8 cellular contexts compared by ENCODE assay signal in genomic region chr1:39080269-39080826, GRCh38. TPM values are rescaled to one million over a fixed set of nuclear protein-coding genes. Genes with fewer than 3 reads are reported as not detected.
DNase-seq lines count a peak whose midpoint lies in the region; ATAC-seq lines count a peak whose summit lies in the region.

No MANE protein-coding gene starts in this region.

- H3K36me3 ChIP-seq in iPS-15b (ENCODE audit: control insufficient read depth, insufficient read depth, low read length): no peaks in the 10 kb centered on the region

- no peak for ATAC-seq in activated CD8-positive, alpha-beta T cell treated with anti-CD3 and anti-CD28 coated beads, Interleukin-2, amount 10 ng/mL, durations not matched to agents 7 days and 5 days
- ATAC-seq in stimulated activated naive CD8-positive, alpha-beta T cell treated with anti-CD3 and anti-CD28 coated beads, Interleukin-15, amount 100 ng/mL, for 72 hours: no peak
- no peak for ATAC-seq in GM21723 (IDR thresholded peaks at IDR 0.05; ENCODE audit: unreplicated experiment)

- peak overlapping the region; percentile 37 for H3K4me3 ChIP-seq in iPS-15b (ENCODE audit: low read depth, low read length)

- H3K27me3 Mint-ChIP-seq in activated CD4-positive, alpha-beta T cell treated with anti-CD3 and anti-CD28 coated beads, Interleukin-2, amount 10 ng/mL, durations not matched to agents 24 days and 14 days: peaks cover 50% of the 10 kb centered on the region
- H3K27me3 Mint-ChIP-seq in activated CD8-positive, alpha-beta T cell treated with anti-CD3 and anti-CD28 coated beads, Interleukin-2, amount 10 ng/mL, durations not matched to agents 7 days and 5 days (ENCODE audit: low read depth): peaks cover 37% of the 10 kb centered on the region
- peaks cover 49% of the 10 kb centered on the region for H3K27me3 Mint-ChIP-seq in stimulated activated naive CD8-positive, alpha-beta T cell treated with anti-CD3 and anti-CD28 coated beads, Interleukin-15, amount 100 ng/mL, for 72 hours

- no peak overlapping the region for H3K9ac ChIP-seq in iPS-15b (ENCODE audit: low read depth, low read length)

- H3K4me3 Mint-ChIP-seq in activated CD4-positive, alpha-beta T cell treated with anti-CD3 and anti-CD28 coated beads, Interleukin-2, amount 10 ng/mL, durations not matched to agents 24 days and 14 days: peak overlapping the region; percentile 79
- peak overlapping the region; percentile 51 for H3K4me3 Mint-ChIP-seq in activated CD8-positive, alpha-beta T cell treated with anti-CD3 and anti-CD28 coated beads, Interleukin-2, amount 10 ng/mL, durations not matched to agents 7 days and 5 days
- peak overlapping the region; percentile 76 to 82 for H3K4me3 Mint-ChIP-seq in stimulated activated naive CD8-positive, alpha-beta T cell treated with anti-CD3 and anti-CD28 coated beads, Interleukin-15, amount 100 ng/mL, for 72 hours

- POLR2A ChIA-PET in activated CD8-positive, alpha-beta T cell treated with anti-CD3 and anti-CD28 coated beads, Interleukin-2, amount 10 ng/mL, durations not matched to agents 7 days and 5 days (lab: Charles Lee): no interaction called here

- H3K27me3 ChIP-seq in iPS-15b (ENCODE audit: control insufficient read depth, insufficient read depth, low read length): peaks cover 17% of the 10 kb centered on the region

- H3K4me1 Mint-ChIP-seq in activated CD4-positive, alpha-beta T cell treated with anti-CD3 and anti-CD28 coated beads, Interleukin-2, amount 10 ng/mL, durations not matched to agents 24 days and 14 days: peaks cover 4% of the 10 kb centered on the region
- peaks cover 5% of the 10 kb centered on the region for H3K4me1 Mint-ChIP-seq in activated CD8-positive, alpha-beta T cell treated with anti-CD3 and anti-CD28 coated beads, Interleukin-2, amount 10 ng/mL, durations not matched to agents 7 days and 5 days (ENCODE audit: low read depth)
- peaks cover 13% of the 10 kb centered on the region for H3K4me1 Mint-ChIP-seq in stimulated activated naive CD8-positive, alpha-beta T cell treated with anti-CD3 and anti-CD28 coated beads, Interleukin-15, amount 100 ng/mL, for 72 hours

- DNase-seq in activated CD4-positive, alpha-beta T cell treated with anti-CD3 and anti-CD28 coated beads, Interleukin-2, amount 10 ng/mL, durations not matched to agents 24 days and 14 days: no peak
- no peak for DNase-seq in activated CD4-positive, alpha-beta T cell treated with anti-CD3 and anti-CD28 coated beads, Interleukin-2, amount 50 U/mL, for 48 hours
- no peak for DNase-seq in activated CD8-positive, alpha-beta T cell treated with anti-CD3 and anti-CD28 coated beads, Interleukin-2, amount 10 ng/mL, durations not matched to agents 7 days and 5 days
- DNase-seq in stimulated activated naive CD8-positive, alpha-beta T cell treated with anti-CD3 and anti-CD28 coated beads, Interleukin-15, amount 100 ng/mL, for 72 hours: no peak
- DNase-seq in RPMI8226: no peak
- DNase-seq in NCI-H774 (lab: John Stamatoyannopoulos, UW): no peak

- intact Hi-C loops in activated CD4-positive, alpha-beta T cell treated with anti-CD3 and anti-CD28 coated beads, Interleukin-2, amount 10 ng/mL, durations not matched to agents 24 days and 14 days (cut with micrococcal nuclease): no loop called here

- H3K36me3 Mint-ChIP-seq in activated CD4-positive, alpha-beta T cell treated with anti-CD3 and anti-CD28 coated beads, Interleukin-2, amount 10 ng/mL, durations not matched to agents 24 days and 14 days (ENCODE audit: low read depth): no peaks in the 10 kb centered on the region
- H3K36me3 Mint-ChIP-seq in activated CD8-positive, alpha-beta T cell treated with anti-CD3 and anti-CD28 coated beads, Interleukin-2, amount 10 ng/mL, durations not matched to agents 7 days and 5 days (ENCODE audit: low read depth): no peaks in the 10 kb centered on the region

- H3K4me1 ChIP-seq in iPS-15b (ENCODE audit: control insufficient read depth, insufficient read depth, low read length): peaks cover 8% of the 10 kb centered on the region

- CTCF ChIA-PET in activated CD8-positive, alpha-beta T cell treated with anti-CD3 and anti-CD28 coated beads, Interleukin-2, amount 10 ng/mL, durations not matched to agents 7 days and 5 days (lab: Charles Lee): no interaction called here

- no peaks in the 10 kb centered on the region for H3K9me3 ChIP-seq in iPS-15b (ENCODE audit: control insufficient read depth, insufficient read depth, low read length)

- no peaks in the 10 kb centered on the region for H3K9me3 Mint-ChIP-seq in activated CD4-positive, alpha-beta T cell treated with anti-CD3 and anti-CD28 coated beads, Interleukin-2, amount 10 ng/mL, durations not matched to agents 24 days and 14 days
- no peaks in the 10 kb centered on the region for H3K9me3 Mint-ChIP-seq in activated CD8-positive, alpha-beta T cell treated with anti-CD3 and anti-CD28 coated beads, Interleukin-2, amount 10 ng/mL, durations not matched to agents 7 days and 5 days (ENCODE audit: insufficient read depth)
- H3K9me3 Mint-ChIP-seq in stimulated activated naive CD8-positive, alpha-beta T cell treated with anti-CD3 and anti-CD28 coated beads, Interleukin-15, amount 100 ng/mL, for 72 hours: no peaks in the 10 kb centered on the region

- H3K27ac Mint-ChIP-seq in activated CD4-positive, alpha-beta T cell treated with anti-CD3 and anti-CD28 coated beads, Interleukin-2, amount 10 ng/mL, durations not matched to agents 24 days and 14 days: no peak overlapping the region
- no peak overlapping the region for H3K27ac Mint-ChIP-seq in activated CD8-positive, alpha-beta T cell treated with anti-CD3 and anti-CD28 coated beads, Interleukin-2, amount 10 ng/mL, durations not matched to agents 7 days and 5 days
- no peak overlapping the region for H3K27ac Mint-ChIP-seq in stimulated activated naive CD8-positive, alpha-beta T cell treated with anti-CD3 and anti-CD28 coated beads, Interleukin-15, amount 100 ng/mL, for 72 hours

RNA-seq across cellular contexts. Expression of gene NDUFS5, which starts 54.2 kb away (rescaled TPM):
- 162 and 164 TPM in 2 replicates for total RNA-seq in activated CD4-positive, alpha-beta T cell treated with anti-CD3 and anti-CD28 coated beads, Interleukin-2, amount 10 ng/mL, durations not matched to agents 24 days and 14 days
- total RNA-seq in activated CD8-positive, alpha-beta T cell treated with anti-CD3 and anti-CD28 coated beads, Interleukin-2, amount 10 ng/mL, durations not matched to agents 7 days and 5 days: 100 to 1,000 TPM; 134 to 138 TPM
